Comparison of ENCODE assay signal across 1 cellular context in genomic region chr17:44199553-44200477, GRCh38.
A peak's percentile ranks its signal among the peaks of the same experiment; 100 is the strongest.
TF ChIP-seq lines count a peak whose summit lies in the region.

ATXN7L3 (minus strand) TSS chr17:44199884; CDS start chr17:44198070, 1,814 bp downstream.

TF ChIP-seq in K562, 482 proteins besides CTCF, POLR2A, EP300 and RAD21 (continued from another document and continues in another):
- TF ChIP-seq ZNF407 (IDR thresholded peaks at IDR 0.05; ENCODE audit: low read depth) (no peak), JUND (IDR thresholded peaks at IDR 0.05; ENCODE audit: borderline replicate concordance, low read depth, low read length) (0 out of 2 replicates have a peak, but pooled peaks have one; percentile 3), JUND (tag; IDR thresholded peaks at IDR 0.05; ENCODE audit: borderline replicate concordance, low read depth, low read length) (no peak; the same call in 2 of the 3 replicates), FOXP1 (CRISPR knock-in tag; IDR thresholded peaks at IDR 0.05) (no peak), ZNF695 (CRISPR knock-in tag; IDR thresholded peaks at IDR 0.05) (no peak), ZNF717 (CRISPR knock-in tag; IDR thresholded peaks at IDR 0.05) (no peak), NELFE (IDR thresholded peaks at IDR 0.05; ENCODE audit: insufficient read depth, insufficient read length) (no peak), ZNF197 (CRISPR knock-in tag; IDR thresholded peaks at IDR 0.05; ENCODE audit: low read depth) (peak; percentile 94), ZNF830 (CRISPR knock-in tag; IDR thresholded peaks at IDR 0.05) (no peak), HBP1 (CRISPR knock-in tag; IDR thresholded peaks at IDR 0.05) (no peak), ETV1 (tag; conservative IDR thresholded peaks at IDR 0.05; ENCODE audit: low read depth) (0 out of 2 replicates have a peak, but pooled peaks have one; percentile 10), HEY1 (CRISPR knock-in tag; IDR thresholded peaks at IDR 0.05; ENCODE audit: borderline replicate concordance) (no peak), ZBTB26 (CRISPR knock-in tag; IDR thresholded peaks at IDR 0.05) (no peak), CSDE1 (IDR thresholded peaks at IDR 0.05) (no peak), MLX (CRISPR knock-in tag; conservative IDR thresholded peaks at IDR 0.05) (no peak), SRSF1 (IDR thresholded peaks at IDR 0.05; ENCODE audit: low read depth, low read length) (no peak), ZNF644 (tag; IDR thresholded peaks at IDR 0.05; ENCODE audit: low read depth) (peak; percentile 90), DNMT1 (IDR thresholded peaks at IDR 0.05) (no peak), SUPT5H (IDR thresholded peaks at IDR 0.05) (no peak), HMBOX1 (IDR thresholded peaks at IDR 0.05) (no peak), ZNF77 (CRISPR knock-in tag; IDR thresholded peaks at IDR 0.05) (no peak), ILK (tag; IDR thresholded peaks at IDR 0.05; ENCODE audit: borderline replicate concordance, low read depth) (no peak), TCF15 (CRISPR knock-in tag; IDR thresholded peaks at IDR 0.05) (no peak), HDAC2 (IDR thresholded peaks at IDR 0.05) (no peak), SRF (CRISPR knock-in tag; IDR thresholded peaks at IDR 0.05) (no peak), HOMEZ (CRISPR knock-in tag; IDR thresholded peaks at IDR 0.05) (no peak), MGA (IDR thresholded peaks at IDR 0.05) (no peak), ATF7 (IDR thresholded peaks at IDR 0.05) (no peak), ZKSCAN1 (IDR thresholded peaks at IDR 0.05; ENCODE audit: low read depth, low read length) (no peak), ETS2 (tag; IDR thresholded peaks at IDR 0.05; ENCODE audit: borderline replicate concordance, poor library complexity, severe bottlenecking) (no peak), ZSCAN32 (CRISPR knock-in tag; IDR thresholded peaks at IDR 0.05) (no peak)
